ENCODE assay signal across 8 cellular contexts in the genomic region with DNA sequence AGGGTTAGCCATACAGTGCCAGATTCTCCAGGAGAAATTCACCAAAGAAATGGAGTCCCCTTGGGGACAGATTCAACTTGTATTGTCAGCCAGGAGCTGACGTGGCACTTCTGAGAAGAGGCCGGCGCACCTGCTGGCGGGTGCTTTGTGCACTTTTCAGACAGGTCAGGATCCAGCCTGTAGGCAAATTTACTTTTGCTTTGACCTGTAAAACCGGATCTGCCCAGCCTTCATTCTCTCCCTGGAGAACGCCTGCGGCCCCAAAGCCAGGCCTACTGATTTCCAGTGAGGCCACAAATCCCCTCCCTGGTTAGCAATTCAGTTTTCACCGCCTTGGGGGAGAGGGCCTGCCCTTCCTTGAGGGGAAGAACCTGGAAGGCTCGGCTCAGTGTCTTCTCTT. TPM values are rescaled to one million over a fixed set of nuclear protein-coding genes. Genes with fewer than 3 reads are reported as not detected.
DNase-seq lines count a peak whose midpoint lies in the region; ATAC-seq and TF ChIP-seq lines count a peak whose summit lies in the region.

No MANE protein-coding gene starts in this region.

- TF ChIP-seq POLR2A in stomach (IDR thresholded peaks at IDR 0.05): no peak
- TF ChIP-seq POLR2A in uterus (IDR thresholded peaks at IDR 0.05): no peak

- H3K27ac ChIP-seq in stomach (peak overlapping the region; percentile 69 to 87 (median 73)), uterus (no peak overlapping the region)

- peaks cover 13 to 40% (median 38%) of the 10 kb centered on the region in 4 donors for H3K4me1 ChIP-seq in stomach
- no peaks in the 10 kb centered on the region for H3K4me1 ChIP-seq in uterus

- H3K27me3 Mint-ChIP-seq in activated CD4-positive, alpha-beta T cell treated with anti-CD3 and anti-CD28 coated beads, Interleukin-2, amount 10 ng/mL, durations not matched to agents 24 days and 14 days: no peaks in the 10 kb centered on the region
- H3K27me3 Mint-ChIP-seq in WTC11 (ENCODE audit: low read depth): no peaks in the 10 kb centered on the region

- H3K27ac Mint-ChIP-seq in activated CD4-positive, alpha-beta T cell treated with anti-CD3 and anti-CD28 coated beads, Interleukin-2, amount 10 ng/mL, durations not matched to agents 24 days and 14 days: peak overlapping the region; percentile 29
- H3K27ac Mint-ChIP-seq in WTC11: peak overlapping the region; percentile 60; the same call in 1 of the 2 replicates

- WGBS in stomach, 5 donors: 35 to 67% (median 44%) methylated on average over 9 of the region's 9 CpGs

- H3K9me3 ChIP-seq in stomach: no peaks in the 10 kb centered on the region
- H3K9me3 ChIP-seq in uterus: no peaks in the 10 kb centered on the region

- TF ChIP-seq CTCF in WTC11 (IDR thresholded peaks at IDR 0.05) (no peak), stomach (IDR thresholded peaks at IDR 0.05) (no peak), uterus (IDR thresholded peaks at IDR 0.05) (no peak)

- intact Hi-C loops in activated CD4-positive, alpha-beta T cell treated with anti-CD3 and anti-CD28 coated beads, Interleukin-2, amount 10 ng/mL, durations not matched to agents 24 days and 14 days (cut with micrococcal nuclease): no loop called here
- intact Hi-C loops in stomach (cut with DNase I; ENCODE audit: low total_unique reads): loop anchor here (10.0 kb wide), 1 partner anchor 112 kb away; no protein-coding TSS in a partner anchor
- intact Hi-C loops in uterus (cut with DNase I; ENCODE audit: low total_unique reads): no loop called here

- POLR2A ChIA-PET in WTC11 (lab: Charles Lee): no interaction called here

- H3K36me3 ChIP-seq in stomach (peaks cover 11 to 76% (median 58%) of the 10 kb centered on the region in 4 donors), uterus (no peaks in the 10 kb centered on the region)

- CTCF ChIA-PET in WTC11 (lab: Charles Lee): interaction anchor here (1.1 kb wide), 2 partner anchors 11 to 200 kb away, joined by 3 read pairs; no protein-coding TSS in a partner anchor

- H3K4me3 Mint-ChIP-seq in activated CD4-positive, alpha-beta T cell treated with anti-CD3 and anti-CD28 coated beads, Interleukin-2, amount 10 ng/mL, durations not matched to agents 24 days and 14 days: no peak overlapping the region
- H3K4me3 Mint-ChIP-seq in WTC11: no peak overlapping the region

- ATAC-seq in HG03159 (IDR thresholded peaks at IDR 0.05; ENCODE audit: unreplicated experiment): peak; percentile 64
- ATAC-seq in WTC11: no peak
- no peak for ATAC-seq in GM18868 (IDR thresholded peaks at IDR 0.05; ENCODE audit: unreplicated experiment)

- no peaks in the 10 kb centered on the region for H3K27me3 ChIP-seq in stomach
- H3K27me3 ChIP-seq in uterus: no peaks in the 10 kb centered on the region

- no peak for TF ChIP-seq EP300 in stomach (IDR thresholded peaks at IDR 0.05)

- peaks cover 48% of the 10 kb centered on the region for H3K4me1 Mint-ChIP-seq in activated CD4-positive, alpha-beta T cell treated with anti-CD3 and anti-CD28 coated beads, Interleukin-2, amount 10 ng/mL, durations not matched to agents 24 days and 14 days
- H3K4me1 Mint-ChIP-seq in WTC11: peaks cover 2% of the 10 kb centered on the region; the same call in 1 of the 2 replicates

- no peak for DNase-seq in activated CD4-positive, alpha-beta T cell treated with anti-CD3 and anti-CD28 coated beads, Interleukin-2, amount 10 ng/mL, durations not matched to agents 24 days and 14 days
- no peak for DNase-seq in activated CD4-positive, alpha-beta T cell treated with anti-CD3 and anti-CD28 coated beads, Interleukin-2, amount 50 U/mL, for 48 hours
- no peak for DNase-seq in WTC11 (ENCODE audit: low spot score)
- peak; percentile 90 for DNase-seq in stomach
- DNase-seq in central memory CD4-positive, alpha-beta T cell: no peak
- DNase-seq in uterus: no peak

- H3K9me3 Mint-ChIP-seq in activated CD4-positive, alpha-beta T cell treated with anti-CD3 and anti-CD28 coated beads, Interleukin-2, amount 10 ng/mL, durations not matched to agents 24 days and 14 days: no peaks in the 10 kb centered on the region
- H3K9me3 Mint-ChIP-seq in WTC11: no peaks in the 10 kb centered on the region

- peaks cover 55% of the 10 kb centered on the region for H3K36me3 Mint-ChIP-seq in activated CD4-positive, alpha-beta T cell treated with anti-CD3 and anti-CD28 coated beads, Interleukin-2, amount 10 ng/mL, durations not matched to agents 24 days and 14 days (ENCODE audit: low read depth)
- H3K36me3 Mint-ChIP-seq in WTC11: 0 out of 2 replicates have a peak, but pooled peaks cover 2% of the 10 kb centered on the region

- H3K4me3 ChIP-seq in stomach (no peak overlapping the region), uterus (no peak overlapping the region)

TF ChIP-seq in WTC11, 78 proteins besides CTCF, POLR2A, EP300 and RAD21:
- no peak for TF ChIP-seq PRRX2 (CRISPR knock-in tag; IDR thresholded peaks at IDR 0.05)

RNA-seq across cellular contexts. Expression of a gene that starts 17.4 kb away (rescaled TPM):
- total RNA-seq in activated CD4-positive, alpha-beta T cell treated with anti-CD3 and anti-CD28 coated beads, Interleukin-2, amount 10 ng/mL, durations not matched to agents 24 days and 14 days: 20.9 and 25.9 TPM in 2 replicates
- total RNA-seq in WTC11 (2021) (13.9 to 14.6 TPM (median 14.3 TPM) in 3 replicates), stomach (10 to 100 TPM; 13.8 to 65.2 (median 28.8) TPM), uterus (100 to 1,000 TPM in 1 of 4 donors, 10 to 100 TPM in 3; 10.9 to 217 (median 36.1) TPM)
- polyA plus RNA-seq in stomach: 10 to 100 TPM; 14.1 to 29.5 (median 24.0) TPM

Comparison
In these comparisons a context has a peak if more than half of its experiments do, and no peak if none do; other contexts are left out.
1. H3K27ac ChIP-seq: peak in stomach (5 of 5); none in uterus (0 of 2).